ENCODE assay signal across 27 cellular contexts in genomic region chr2:177914247-177914646, GRCh38.
"Had no signal": no experiment of that assay in that cellular context is flagged by ENCODE, and none has a peak within 500 bp of the region (broad histone marks: within the 10 kb centered on the region; RNA-seq: fewer than 3 reads in every experiment).

No MANE protein-coding gene starts in this region.

- ATAC-seq: activated CD4-positive, alpha-beta T cell treated with anti-CD3 and anti-CD28 coated beads for 36 hours; activated naive CD4-positive, alpha-beta T cell treated with anti-CD3 and anti-CD28 coated beads, Interleukin-2, amount 50 U/mL, for 72 hours; activated T-cell treated with anti-CD3 and anti-CD28 coated beads, Interleukin-2, amount 50 U/mL, for 72 hours; effector memory CD8-positive, alpha-beta T cell had no signal

- H3K9me3 ChIP-seq: ascending aorta, breast epithelium, esophagus squamous epithelium had no signal

- H3K27me3 ChIP-seq: ascending aorta, breast epithelium, cardiac muscle cell, esophagus squamous epithelium had no signal

- DNase-seq: activated CD4-positive, alpha-beta memory T cell treated with anti-CD3 and anti-CD28 coated beads, Interleukin-2, amount 10 ng/mL, durations not matched to agents 7 days and 5 days; activated CD4-positive, alpha-beta T cell treated with anti-CD3 and anti-CD28 coated beads for 36 hours; activated CD4-positive, alpha-beta T cell treated with anti-CD3 and anti-CD28 coated beads, Interleukin-2, amount 10 ng/mL, durations not matched to agents 24 days and 14 days; activated CD4-positive, CD25-positive, alpha-beta regulatory T cell; activated CD4-positive, CD25-positive, alpha-beta regulatory T cell treated with anti-CD3 and anti-CD28 coated beads, Interleukin-2, amount 50 U/mL, for 72 hours; activated CD8-positive, alpha-beta memory T cell treated with anti-CD3 and anti-CD28 coated beads, Interleukin-2, amount 50 U/mL, for 48 hours; activated gamma-delta T cell; activated naive CD4-positive, alpha-beta T cell; activated naive CD4-positive, alpha-beta T cell treated with anti-CD3 and anti-CD28 coated beads, Interleukin-2, amount 10 ng/mL, durations not matched to agents 7 days and 5 days; activated naive CD8-positive, alpha-beta T cell treated with anti-CD3 and anti-CD28 coated beads, Interleukin-2, amount 10 ng/mL, durations not matched to agents 7 days and 5 days; activated T-cell treated with anti-CD3 and anti-CD28 coated beads for 4 hours; activated T-cell treated with anti-CD3 and anti-CD28 coated beads, Interleukin-2, amount 50 U/mL, for 24 hours; activated T-cell treated with anti-CD3 and anti-CD28 coated beads, Interleukin-2, amount 50 U/mL, for 72 hours; central memory CD4-positive, alpha-beta T cell; cortex of kidney; dermis blood vessel endothelial cell; effector CD4-positive, alpha-beta T cell; effector memory CD8-positive, alpha-beta T cell; esophagus squamous epithelium; foreskin melanocyte; glutamatergic neuron; T-helper 2 cell had no signal

- H3K27ac ChIP-seq: ascending aorta, breast epithelium, cardiac muscle cell, epithelial cell of prostate, esophagus squamous epithelium had no signal

- H3K4me1 ChIP-seq: ascending aorta, breast epithelium had no signal

- H3K4me3 ChIP-seq: ascending aorta, breast epithelium, cardiac muscle cell, esophagus squamous epithelium had no signal

- H3K36me3 ChIP-seq: ascending aorta, breast epithelium, cardiac muscle cell, esophagus squamous epithelium had no signal
